In genomic region chr4:124833831-124834505, GRCh38 we compare ENCODE assay signal across 26 cellular contexts.
"Had no signal": no experiment of that assay in that cellular context is flagged by ENCODE, and none has a peak within 500 bp of the region (broad histone marks: within the 10 kb centered on the region; RNA-seq: fewer than 3 reads in every experiment).

No MANE protein-coding gene starts in this region.

- ATAC-seq: naive thymus-derived CD8-positive, alpha-beta T cell; natural killer cell treated with Interleukin-12 subunit alpha and Interleukin-12 subunit beta and Interleukin-15 and Interleukin-18, amount 100 ng/mL, for 72 hours; pancreas; right cardiac atrium; right lobe of liver; stimulated activated effector memory CD8-positive, alpha-beta T cell treated with anti-CD3 and anti-CD28 coated beads, Interleukin-12 subunit alpha, Interleukin-12 subunit beta, amount 100 ng/mL, for 72 hours; stimulated activated naive B cell treated with anti-CD40 and anti-IgM and Interleukin-4, amounts not matched to agents 10 μg/mL and 1 μg/mL and 100 μg/mL, for 72 hours; stimulated activated naive CD8-positive, alpha-beta T cell treated with anti-CD3 and anti-CD28 coated beads, Interleukin-15, amount 100 ng/mL, for 72 hours; stimulated activated naive CD8-positive, alpha-beta T cell treated with anti-CD3 and anti-CD28 coated beads, Interleukin-15, Interleukin-2, amounts not matched to agents 100 U/mL and 50 U/mL, for 24 hours had no signal

- H3K36me3 Mint-ChIP-seq: naive B cell; naive thymus-derived CD8-positive, alpha-beta T cell; stimulated activated effector memory CD8-positive, alpha-beta T cell treated with anti-CD3 and anti-CD28 coated beads, Interleukin-12 subunit alpha, Interleukin-12 subunit beta, amount 100 ng/mL, for 72 hours had no signal

- H3K4me3 ChIP-seq: pancreas, prostate gland, right lobe of liver, sigmoid colon, suprapubic skin, testis, tibial artery, transverse colon, upper lobe of left lung, vagina had no signal

- H3K27ac ChIP-seq: neutrophil, pancreas, prostate gland, right lobe of liver, sigmoid colon, suprapubic skin, testis, tibial artery, transverse colon, upper lobe of left lung, vagina had no signal

- DNase-seq: naive B cell; naive thymus-derived CD8-positive, alpha-beta T cell; nucleus accumbens; pancreas; right cardiac atrium; right lobe of liver; sigmoid colon; small intestine; stimulated activated CD4-positive, alpha-beta T cell treated with anti-CD3 and anti-CD28 coated beads, Interleukin-15, amount 100 ng/mL, for 24 hours; stimulated activated CD4-positive, alpha-beta T cell treated with anti-CD3 and anti-CD28 coated beads, Interleukin-2, amount 100 ng/mL, for 24 hours; stimulated activated CD4-positive, alpha-beta T cell treated with anti-CD3 and anti-CD28 coated beads, Interleukin-2, amount 100 ng/mL, for 48 hours; stimulated activated CD4-positive, alpha-beta T cell treated with anti-CD3 and anti-CD28 coated beads, Interleukin-4, amount 100 ng/mL, for 24 hours; stimulated activated naive B cell treated with anti-CD40 and anti-IgM and Interleukin-4, amounts not matched to agents 10 μg/mL and 1 μg/mL and 100 μg/mL, for 72 hours; stimulated activated naive CD8-positive, alpha-beta T cell treated with anti-CD3 and anti-CD28 coated beads, Interleukin-15, amount 100 ng/mL, for 72 hours; stimulated activated naive CD8-positive, alpha-beta T cell treated with anti-CD3 and anti-CD28 coated beads, Interleukin-15, Interleukin-2, amounts not matched to agents 100 U/mL and 50 U/mL, for 24 hours; substantia nigra; testis; tibial artery; transverse colon; upper lobe of left lung had no signal

- H3K4me1 Mint-ChIP-seq: naive B cell; naive thymus-derived CD8-positive, alpha-beta T cell; stimulated activated effector memory CD8-positive, alpha-beta T cell treated with anti-CD3 and anti-CD28 coated beads, Interleukin-12 subunit alpha, Interleukin-12 subunit beta, amount 100 ng/mL, for 72 hours; stimulated activated naive B cell treated with anti-CD40 and anti-IgM and Interleukin-4, amounts not matched to agents 10 μg/mL and 1 μg/mL and 100 μg/mL, for 72 hours; stimulated activated naive CD8-positive, alpha-beta T cell treated with anti-CD3 and anti-CD28 coated beads, Interleukin-15, amount 100 ng/mL, for 72 hours had no signal

- H3K9me3 ChIP-seq: neutrophil, pancreas, prostate gland, right lobe of liver, testis, vagina had no signal

- H3K4me3 Mint-ChIP-seq: naive B cell; naive thymus-derived CD8-positive, alpha-beta T cell; natural killer cell treated with Interleukin-12 subunit alpha and Interleukin-12 subunit beta and Interleukin-15 and Interleukin-18, amount 100 ng/mL, for 72 hours; stimulated activated effector memory CD8-positive, alpha-beta T cell treated with anti-CD3 and anti-CD28 coated beads, Interleukin-12 subunit alpha, Interleukin-12 subunit beta, amount 100 ng/mL, for 72 hours; stimulated activated naive B cell treated with anti-CD40 and anti-IgM and Interleukin-4, amounts not matched to agents 10 μg/mL and 1 μg/mL and 100 μg/mL, for 72 hours; stimulated activated naive CD8-positive, alpha-beta T cell treated with anti-CD3 and anti-CD28 coated beads, Interleukin-15, amount 100 ng/mL, for 72 hours had no signal

- H3K27me3 ChIP-seq: neutrophil, pancreas, right lobe of liver, sigmoid colon, suprapubic skin, testis, tibial artery, transverse colon, upper lobe of left lung, vagina had no signal

- H3K27ac Mint-ChIP-seq: naive B cell; naive thymus-derived CD8-positive, alpha-beta T cell; natural killer cell treated with Interleukin-12 subunit alpha and Interleukin-12 subunit beta and Interleukin-15 and Interleukin-18, amount 100 ng/mL, for 72 hours; stimulated activated effector memory CD8-positive, alpha-beta T cell treated with anti-CD3 and anti-CD28 coated beads, Interleukin-12 subunit alpha, Interleukin-12 subunit beta, amount 100 ng/mL, for 72 hours; stimulated activated naive B cell treated with anti-CD40 and anti-IgM and Interleukin-4, amounts not matched to agents 10 μg/mL and 1 μg/mL and 100 μg/mL, for 72 hours; stimulated activated naive CD8-positive, alpha-beta T cell treated with anti-CD3 and anti-CD28 coated beads, Interleukin-15, amount 100 ng/mL, for 72 hours had no signal

- H3K36me3 ChIP-seq: neutrophil, pancreas, prostate gland, right lobe of liver, sigmoid colon, suprapubic skin, tibial artery, transverse colon, upper lobe of left lung, vagina had no signal

- H3K27me3 Mint-ChIP-seq: naive B cell; natural killer cell treated with Interleukin-12 subunit alpha and Interleukin-12 subunit beta and Interleukin-15 and Interleukin-18, amount 100 ng/mL, for 72 hours; stimulated activated naive B cell treated with anti-CD40 and anti-IgM and Interleukin-4, amounts not matched to agents 10 μg/mL and 1 μg/mL and 100 μg/mL, for 72 hours; stimulated activated naive CD8-positive, alpha-beta T cell treated with anti-CD3 and anti-CD28 coated beads, Interleukin-15, amount 100 ng/mL, for 72 hours had no signal
